In the genomic region with DNA sequence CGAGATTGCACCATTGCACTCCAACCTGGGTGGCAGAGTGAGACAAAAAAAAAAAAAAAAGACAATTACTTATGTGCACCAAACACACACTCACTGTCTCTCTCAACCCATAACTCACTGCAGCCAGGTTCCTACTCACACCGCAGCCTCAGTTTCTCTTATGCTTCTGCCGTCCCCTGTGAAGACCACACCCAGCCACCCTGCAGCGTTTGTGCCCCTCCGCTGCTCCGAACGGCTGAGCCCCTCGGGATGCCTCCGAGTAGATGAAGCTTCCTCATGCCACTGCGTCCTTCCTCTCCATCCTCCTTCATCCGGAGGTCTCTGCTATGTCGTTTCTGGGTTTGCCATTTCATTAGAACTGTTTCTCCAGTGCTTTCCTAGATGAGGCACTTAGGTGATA, we compare ENCODE assay signal across 27 cellular contexts.
"Had no signal": no experiment of that assay in that cellular context is flagged by ENCODE, and none has a peak within 500 bp of the region (broad histone marks: within the 10 kb centered on the region; RNA-seq: fewer than 3 reads in every experiment).

No MANE protein-coding gene starts in this region.

- H3K4me1 Mint-ChIP-seq: activated CD4-positive, alpha-beta T cell treated with anti-CD3 and anti-CD28 coated beads, Interleukin-2, amount 10 ng/mL, durations not matched to agents 24 days and 14 days; activated naive CD4-positive, alpha-beta T cell treated with anti-CD3 and anti-CD28 coated beads, Interleukin-2, amount 10 ng/mL, durations not matched to agents 7 days and 5 days; activated naive CD8-positive, alpha-beta T cell treated with anti-CD3 and anti-CD28 coated beads, Interleukin-2, amount 10 ng/mL, durations not matched to agents 7 days and 5 days; immature natural killer cell; stimulated activated effector memory CD8-positive, alpha-beta T cell treated with anti-CD3 and anti-CD28 coated beads, Interleukin-12 subunit alpha, Interleukin-12 subunit beta, amount 100 ng/mL, for 72 hours; stimulated activated naive CD8-positive, alpha-beta T cell treated with anti-CD3 and anti-CD28 coated beads, Interleukin-15, amount 100 ng/mL, for 72 hours had no signal

- H3K4me3 ChIP-seq: ascending aorta, cardiac muscle cell, heart left ventricle, left lung, pancreas, right atrium auricular region, thyroid gland had no signal

- DNase-seq: activated CD4-positive, alpha-beta memory T cell treated with anti-CD3 and anti-CD28 coated beads for 36 hours; activated CD4-positive, alpha-beta T cell treated with anti-CD3 and anti-CD28 coated beads, Interleukin-2, amount 10 ng/mL, durations not matched to agents 24 days and 14 days; activated CD4-positive, CD25-positive, alpha-beta regulatory T cell treated with anti-CD3 and anti-CD28 coated beads, Interleukin-2, amount 50 U/mL, for 72 hours; activated CD8-positive, alpha-beta memory T cell treated with anti-CD3 and anti-CD28 coated beads, Interleukin-2, amount 50 U/mL, for 4 hours; activated gamma-delta T cell; activated naive CD8-positive, alpha-beta T cell treated with anti-CD3 and anti-CD28 coated beads, Interleukin-2, amount 10 ng/mL, durations not matched to agents 7 days and 5 days; activated T-cell treated with anti-CD3 and anti-CD28 coated beads, Interleukin-2, amount 50 U/mL, for 1 hour; cortex of kidney; foreskin fibroblast; heart left ventricle; hypothalamus; immature natural killer cell; left lung; nucleus accumbens; pancreas; stimulated activated CD4-positive, alpha-beta T cell treated with anti-CD3 and anti-CD28 coated beads, Interleukin-4, amount 100 ng/mL, for 24 hours; stimulated activated naive CD8-positive, alpha-beta T cell treated with anti-CD3 and anti-CD28 coated beads, Interleukin-15, amount 100 ng/mL, for 72 hours; T-helper 2 cell; thyroid gland had no signal

- H3K36me3 ChIP-seq: ascending aorta, cardiac muscle cell, heart left ventricle, left lung, pancreas, right atrium auricular region, thyroid gland had no signal

- H3K36me3 Mint-ChIP-seq: activated CD4-positive, alpha-beta memory T cell treated with anti-CD3 and anti-CD28 coated beads for 36 hours; activated naive CD4-positive, alpha-beta T cell treated with anti-CD3 and anti-CD28 coated beads, Interleukin-2, amount 10 ng/mL, durations not matched to agents 7 days and 5 days; activated naive CD8-positive, alpha-beta T cell treated with anti-CD3 and anti-CD28 coated beads, Interleukin-2, amount 10 ng/mL, durations not matched to agents 7 days and 5 days; brain; immature natural killer cell; stimulated activated effector memory CD8-positive, alpha-beta T cell treated with anti-CD3 and anti-CD28 coated beads, Interleukin-12 subunit alpha, Interleukin-12 subunit beta, amount 100 ng/mL, for 72 hours had no signal

- H3K9me3 Mint-ChIP-seq: activated CD4-positive, alpha-beta memory T cell treated with anti-CD3 and anti-CD28 coated beads for 36 hours; activated CD4-positive, alpha-beta T cell treated with anti-CD3 and anti-CD28 coated beads, Interleukin-2, amount 10 ng/mL, durations not matched to agents 24 days and 14 days; activated naive CD4-positive, alpha-beta T cell treated with anti-CD3 and anti-CD28 coated beads, Interleukin-2, amount 10 ng/mL, durations not matched to agents 7 days and 5 days; activated naive CD8-positive, alpha-beta T cell treated with anti-CD3 and anti-CD28 coated beads, Interleukin-2, amount 10 ng/mL, durations not matched to agents 7 days and 5 days; neural crest cell; stimulated activated effector memory CD8-positive, alpha-beta T cell treated with anti-CD3 and anti-CD28 coated beads, Interleukin-12 subunit alpha, Interleukin-12 subunit beta, amount 100 ng/mL, for 72 hours; stimulated activated naive CD8-positive, alpha-beta T cell treated with anti-CD3 and anti-CD28 coated beads, Interleukin-15, amount 100 ng/mL, for 72 hours had no signal

- H3K27ac Mint-ChIP-seq: activated CD4-positive, alpha-beta memory T cell treated with anti-CD3 and anti-CD28 coated beads for 36 hours; activated CD4-positive, alpha-beta T cell treated with anti-CD3 and anti-CD28 coated beads, Interleukin-2, amount 10 ng/mL, durations not matched to agents 24 days and 14 days; activated naive CD4-positive, alpha-beta T cell treated with anti-CD3 and anti-CD28 coated beads, Interleukin-2, amount 10 ng/mL, durations not matched to agents 7 days and 5 days; activated naive CD8-positive, alpha-beta T cell treated with anti-CD3 and anti-CD28 coated beads, Interleukin-2, amount 10 ng/mL, durations not matched to agents 7 days and 5 days; immature natural killer cell; stimulated activated effector memory CD8-positive, alpha-beta T cell treated with anti-CD3 and anti-CD28 coated beads, Interleukin-12 subunit alpha, Interleukin-12 subunit beta, amount 100 ng/mL, for 72 hours; stimulated activated naive CD8-positive, alpha-beta T cell treated with anti-CD3 and anti-CD28 coated beads, Interleukin-15, amount 100 ng/mL, for 72 hours had no signal

- H3K4me1 ChIP-seq: ascending aorta, heart left ventricle, left lung, pancreas, right atrium auricular region, thyroid gland had no signal

- FAIRE-seq: pancreas had no signal

- ATAC-seq: esophagus mucosa; heart left ventricle; left lung; pancreas; stimulated activated effector memory CD8-positive, alpha-beta T cell treated with anti-CD3 and anti-CD28 coated beads, Interleukin-12 subunit alpha, Interleukin-12 subunit beta, amount 100 ng/mL, for 72 hours; stimulated activated naive CD8-positive, alpha-beta T cell treated with anti-CD3 and anti-CD28 coated beads, Interleukin-15, amount 100 ng/mL, for 72 hours had no signal

- H3K27ac ChIP-seq: ascending aorta, cardiac muscle cell, heart left ventricle, left lung, pancreas, right atrium auricular region, thyroid gland had no signal

- H3K9me3 ChIP-seq: ascending aorta, heart left ventricle, left lung, pancreas, right atrium auricular region, thyroid gland had no signal

- H3K4me3 Mint-ChIP-seq: activated CD4-positive, alpha-beta memory T cell treated with anti-CD3 and anti-CD28 coated beads for 36 hours; activated CD4-positive, alpha-beta T cell treated with anti-CD3 and anti-CD28 coated beads, Interleukin-2, amount 10 ng/mL, durations not matched to agents 24 days and 14 days; activated naive CD4-positive, alpha-beta T cell treated with anti-CD3 and anti-CD28 coated beads, Interleukin-2, amount 10 ng/mL, durations not matched to agents 7 days and 5 days; activated naive CD8-positive, alpha-beta T cell treated with anti-CD3 and anti-CD28 coated beads, Interleukin-2, amount 10 ng/mL, durations not matched to agents 7 days and 5 days; brain; immature natural killer cell; neural crest cell; stimulated activated effector memory CD8-positive, alpha-beta T cell treated with anti-CD3 and anti-CD28 coated beads, Interleukin-12 subunit alpha, Interleukin-12 subunit beta, amount 100 ng/mL, for 72 hours; stimulated activated naive CD8-positive, alpha-beta T cell treated with anti-CD3 and anti-CD28 coated beads, Interleukin-15, amount 100 ng/mL, for 72 hours had no signal

- H3K27me3 ChIP-seq: ascending aorta, cardiac muscle cell, pancreas, right atrium auricular region, thyroid gland had no signal
